In genomic region chr9:79325501-79325900, GRCh38 we compare ENCODE assay signal across 15 cellular contexts.
DNase-seq lines count a peak whose midpoint lies in the region; ATAC-seq, FAIRE-seq and TF ChIP-seq lines count a peak whose summit lies in the region.
"Had no signal": no experiment of that assay in that cellular context is flagged by ENCODE, and none has a peak within 500 bp of the region (broad histone marks: within the 10 kb centered on the region; RNA-seq: fewer than 3 reads in every experiment).

No MANE protein-coding gene starts in this region.

- TF ChIP-seq POLR2A in endothelial cell of umbilical vein (IDR thresholded peaks at IDR 0.05; ENCODE audit: low read depth, low read length) (no peak), suprapubic skin (IDR thresholded peaks at IDR 0.05) (no peak)

- no peaks in the 10 kb centered on the region for H3K4me1 ChIP-seq in endothelial cell of umbilical vein (ENCODE audit: control insufficient read depth, extremely low read depth, insufficient read depth, low read length)
- no peaks in the 10 kb centered on the region for H3K4me1 ChIP-seq in suprapubic skin
- H3K4me1 ChIP-seq: BLaER1 had no signal

- H3K4me2 ChIP-seq in endothelial cell of umbilical vein (ENCODE audit: insufficient read depth, low read length): no peak overlapping the region
- H3K4me2 ChIP-seq: BLaER1 had no signal

- no TSS peak for BruUV-seq in endothelial cell of umbilical vein (replicated peaks; lab: Mats Ljungman, UMichigan)

- H2AFZ ChIP-seq in endothelial cell of umbilical vein (ENCODE audit: low read depth, low read length): no peak overlapping the region

- intact Hi-C loops in endothelial cell of umbilical vein (cut with micrococcal nuclease): no loop called here

- FAIRE-seq in RCC 7860 (lab: Jason Lieb, UNC) (peak; percentile 83), endothelial cell of umbilical vein (lab: Jason Lieb, UNC) (no peak)

- H3K9me3 ChIP-seq in endothelial cell of umbilical vein (replicated peaks; ENCODE audit: control insufficient read depth, insufficient read depth, low read length) (no peaks in the 10 kb centered on the region), suprapubic skin (no peaks in the 10 kb centered on the region)
- H3K9me3 ChIP-seq: BLaER1 had no signal

- ATAC-seq in GM19035 (IDR thresholded peaks at IDR 0.05; ENCODE audit: unreplicated experiment): no peak
- ATAC-seq in HG03521 (IDR thresholded peaks at IDR 0.05; ENCODE audit: unreplicated experiment): no peak
- ATAC-seq: HCT116 had no signal

- WGBS in suprapubic skin: 75% methylated on average over 3 of the region's 3 CpGs

- H3K27me3 ChIP-seq in endothelial cell of umbilical vein (ENCODE audit: control insufficient read depth in 2 of 2, insufficient read depth in 2 of 2, low read length in 2 of 2): no peaks in the 10 kb centered on the region
- H3K27me3 ChIP-seq in suprapubic skin: no peaks in the 10 kb centered on the region
- H3K27me3 ChIP-seq: BLaER1 had no signal

- H3K36me3 ChIP-seq in endothelial cell of umbilical vein (ENCODE audit: control insufficient read depth in 2 of 2, extremely low read depth in 1 of 2, insufficient read depth in 2 of 2, low read length in 2 of 2) (no peaks in the 10 kb centered on the region), suprapubic skin (no peaks in the 10 kb centered on the region)
- H3K36me3 ChIP-seq: BLaER1 had no signal

- TF ChIP-seq CTCF in endothelial cell of umbilical vein (IDR thresholded peaks at IDR 0.05; ENCODE audit: extremely low read depth in 1 of 2, insufficient read depth in 1 of 2, low read depth in 1 of 2, low read length in 2 of 2) (no peak), suprapubic skin (IDR thresholded peaks at IDR 0.05) (no peak)

- H3K79me2 ChIP-seq in endothelial cell of umbilical vein (ENCODE audit: control insufficient read depth, insufficient read depth, low read length): no peaks in the 10 kb centered on the region

- H4K20me1 ChIP-seq in endothelial cell of umbilical vein (replicated peaks; ENCODE audit: control insufficient read depth, extremely low read depth, insufficient read depth, low read length): no peaks in the 10 kb centered on the region
- H4K20me1 ChIP-seq: BLaER1 had no signal

- CTCF ChIA-PET in endothelial cell of umbilical vein (lab: Charles Lee): no interaction called here

- H3K4me3 ChIP-seq in endothelial cell of umbilical vein (replicated peaks in 1 of 3; ENCODE audit: insufficient read depth in 1 of 3, low read depth in 1 of 3, low read length in 3 of 3) (no peak overlapping the region), suprapubic skin (no peak overlapping the region)
- H3K4me3 ChIP-seq: BLaER1 had no signal

- POLR2A ChIA-PET in endothelial cell of umbilical vein (lab: Charles Lee): no interaction called here

- H3K27ac ChIP-seq in endothelial cell of umbilical vein (ENCODE audit: insufficient read depth, low read depth, low read length) (no peak overlapping the region), suprapubic skin (no peak overlapping the region)
- H3K27ac ChIP-seq: BLaER1 had no signal

- TF ChIP-seq EP300 in suprapubic skin (IDR thresholded peaks at IDR 0.05): no peak

- H3K9ac ChIP-seq in endothelial cell of umbilical vein (replicated peaks; ENCODE audit: extremely low read depth, insufficient read depth, low read length): no peak overlapping the region
- H3K9ac ChIP-seq: BLaER1 had no signal

- peak; percentile 9 for DNase-seq in EL
- DNase-seq in RCC 7860 (ENCODE audit: low spot score): peak; percentile 68
- DNase-seq in endothelial cell of umbilical vein (ENCODE audit: low read depth, low spot score): peak; percentile 8
- DNase-seq in renal cortical epithelial cell (ENCODE audit: low read depth): peak; percentile 83
- no peak for DNase-seq in suprapubic skin (ENCODE audit: low spot score in 2 of 2)
- DNase-seq: ACHN, DMS 273 treated with DMSO at 0.1 percent for 48 hours, MM.1S, NCI-H1105, NCI-H1694 treated with DMSO at 0.1 percent for 48 hours, NCI-H446 had no signal

- no peaks in the 10 kb centered on the region for H3K9me1 ChIP-seq in endothelial cell of umbilical vein (replicated peaks; ENCODE audit: control insufficient read depth, extremely low read depth, insufficient read depth, low read length)

- dilution Hi-C loops in endothelial cell of umbilical vein (cut with MboI; ENCODE audit: extremely low pct_ligation_motif_present, low sequenced_read_pairs): no loop called here

TF ChIP-seq in endothelial cell of umbilical vein, 7 proteins besides CTCF, POLR2A, EP300 and RAD21:
- TF ChIP-seq MAX (IDR thresholded peaks at IDR 0.05; ENCODE audit: insufficient read depth, insufficient read length) (no peak), EZH2 (IDR thresholded peaks at IDR 0.05; ENCODE audit: borderline replicate concordance, low read depth, low read length, severe bottlenecking) (no peak), MYC (IDR thresholded peaks at IDR 0.05; ENCODE audit: low read depth, low read length) (no peak), POLR2AphosphoS5 (IDR thresholded peaks at IDR 0.05; ENCODE audit: insufficient read depth, low read depth, low read length) (no peak), FOS (IDR thresholded peaks at IDR 0.05; ENCODE audit: borderline replicate concordance, insufficient read depth, low read length) (no peak)

Comparison
In these comparisons a context has a peak if more than half of its experiments do, and no peak if none do; other contexts are left out.
1. DNase-seq: peak in EL (single experiment), RCC 7860 (single experiment), endothelial cell of umbilical vein (single experiment) and renal cortical epithelial cell (single experiment); none in suprapubic skin (0 of 2).